Comparison of ENCODE assay signal across 2 cellular contexts in the genomic region with DNA sequence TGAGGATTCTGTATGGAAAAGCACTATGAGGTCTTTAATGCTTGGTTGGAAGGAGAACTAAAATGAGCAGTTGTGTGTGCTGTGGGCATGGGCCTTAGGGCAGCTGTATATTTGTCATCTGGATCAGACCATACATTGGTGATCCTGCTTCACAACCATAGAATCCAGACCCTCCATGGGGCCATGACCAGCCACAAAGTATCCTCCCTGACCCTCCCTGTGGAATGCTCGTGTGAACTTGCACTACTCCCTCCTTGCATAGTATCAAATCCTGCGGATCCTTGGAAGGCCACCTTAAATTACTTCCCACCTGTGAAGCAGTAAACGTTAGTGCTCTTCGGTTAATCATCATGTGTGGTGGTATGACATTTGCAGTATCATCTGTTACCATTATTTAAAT.
A peak's percentile ranks its signal among the peaks of the same experiment; 100 is the strongest.
TF ChIP-seq lines count a peak whose summit lies in the region.

No MANE protein-coding gene starts in this region.

TF ChIP-seq in GM23338, 12 proteins besides CTCF, POLR2A, EP300 and RAD21 (continues in another document):
- TF ChIP-seq, protein P1, sequence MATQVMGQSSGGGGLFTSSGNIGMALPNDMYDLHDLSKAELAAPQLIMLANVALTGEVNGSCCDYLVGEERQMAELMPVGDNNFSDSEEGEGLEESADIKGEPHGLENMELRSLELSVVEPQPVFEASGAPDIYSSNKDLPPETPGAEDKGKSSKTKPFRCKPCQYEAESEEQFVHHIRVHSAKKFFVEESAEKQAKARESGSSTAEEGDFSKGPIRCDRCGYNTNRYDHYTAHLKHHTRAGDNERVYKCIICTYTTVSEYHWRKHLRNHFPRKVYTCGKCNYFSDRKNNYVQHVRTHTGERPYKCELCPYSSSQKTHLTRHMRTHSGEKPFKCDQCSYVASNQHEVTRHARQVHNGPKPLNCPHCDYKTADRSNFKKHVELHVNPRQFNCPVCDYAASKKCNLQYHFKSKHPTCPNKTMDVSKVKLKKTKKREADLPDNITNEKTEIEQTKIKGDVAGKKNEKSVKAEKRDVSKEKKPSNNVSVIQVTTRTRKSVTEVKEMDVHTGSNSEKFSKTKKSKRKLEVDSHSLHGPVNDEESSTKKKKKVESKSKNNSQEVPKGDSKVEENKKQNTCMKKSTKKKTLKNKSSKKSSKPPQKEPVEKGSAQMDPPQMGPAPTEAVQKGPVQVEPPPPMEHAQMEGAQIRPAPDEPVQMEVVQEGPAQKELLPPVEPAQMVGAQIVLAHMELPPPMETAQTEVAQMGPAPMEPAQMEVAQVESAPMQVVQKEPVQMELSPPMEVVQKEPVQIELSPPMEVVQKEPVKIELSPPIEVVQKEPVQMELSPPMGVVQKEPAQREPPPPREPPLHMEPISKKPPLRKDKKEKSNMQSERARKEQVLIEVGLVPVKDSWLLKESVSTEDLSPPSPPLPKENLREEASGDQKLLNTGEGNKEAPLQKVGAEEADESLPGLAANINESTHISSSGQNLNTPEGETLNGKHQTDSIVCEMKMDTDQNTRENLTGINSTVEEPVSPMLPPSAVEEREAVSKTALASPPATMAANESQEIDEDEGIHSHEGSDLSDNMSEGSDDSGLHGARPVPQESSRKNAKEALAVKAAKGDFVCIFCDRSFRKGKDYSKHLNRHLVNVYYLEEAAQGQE (IDR thresholded peaks at IDR 0.05; ENCODE audit: unreplicated experiment): no peak
- TF ChIP-seq ZNF462 (CRISPR knock-in tag; IDR thresholded peaks at IDR 0.05) (no peak), ZNF114 (CRISPR knock-in tag; IDR thresholded peaks at IDR 0.05) (no peak), EZH2 (IDR thresholded peaks at IDR 0.05; ENCODE audit: low read depth, unreplicated experiment) (no peak), EZH2phosphoT487 (IDR thresholded peaks at IDR 0.05; ENCODE audit: unreplicated experiment) (no peak), NANOG (IDR thresholded peaks at IDR 0.05; ENCODE audit: borderline replicate concordance) (no peak), JUNB (IDR thresholded peaks at IDR 0.05; ENCODE audit: unreplicated experiment) (no peak), POLR2AphosphoS5 (IDR thresholded peaks at IDR 0.05; ENCODE audit: low read depth) (no peak), ZNF331 (CRISPR knock-in tag; IDR thresholded peaks at IDR 0.05; ENCODE audit: low read depth) (no peak)
- TF ChIP-seq, protein P2, sequence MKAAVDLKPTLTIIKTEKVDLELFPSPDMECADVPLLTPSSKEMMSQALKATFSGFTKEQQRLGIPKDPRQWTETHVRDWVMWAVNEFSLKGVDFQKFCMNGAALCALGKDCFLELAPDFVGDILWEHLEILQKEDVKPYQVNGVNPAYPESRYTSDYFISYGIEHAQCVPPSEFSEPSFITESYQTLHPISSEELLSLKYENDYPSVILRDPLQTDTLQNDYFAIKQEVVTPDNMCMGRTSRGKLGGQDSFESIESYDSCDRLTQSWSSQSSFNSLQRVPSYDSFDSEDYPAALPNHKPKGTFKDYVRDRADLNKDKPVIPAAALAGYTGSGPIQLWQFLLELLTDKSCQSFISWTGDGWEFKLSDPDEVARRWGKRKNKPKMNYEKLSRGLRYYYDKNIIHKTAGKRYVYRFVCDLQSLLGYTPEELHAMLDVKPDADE (IDR thresholded peaks at IDR 0.05): no peak

TF ChIP-seq in H1, 55 proteins besides CTCF, POLR2A, EP300 and RAD21:
- no peak for TF ChIP-seq CHD7 (IDR thresholded peaks at IDR 0.05; ENCODE audit: insufficient replicate concordance, low read length)
- no peak for TF ChIP-seq TBP (IDR thresholded peaks at IDR 0.05; ENCODE audit: low read depth, low read length)
- TF ChIP-seq SP4 (IDR thresholded peaks at IDR 0.05; ENCODE audit: low read length): no peak
- TF ChIP-seq ASH2L (IDR thresholded peaks at IDR 0.05; ENCODE audit: low read length): peak; percentile 4
- 0 out of 2 replicates have a peak, but pooled peaks have one; percentile 22 for TF ChIP-seq POLR2AphosphoS5 (IDR thresholded peaks at IDR 0.05; ENCODE audit: low read depth, low read length)
